Comparison of ENCODE assay signal across 9 cellular contexts in genomic region chr19:5827891-5828660, GRCh38. TPM values are rescaled to one million over a fixed set of nuclear protein-coding genes. Genes with fewer than 3 reads are reported as not detected.
DNase-seq lines count a peak whose midpoint lies in the region; ATAC-seq, FAIRE-seq and TF ChIP-seq lines count a peak whose summit lies in the region.
"Had no signal": no experiment of that assay in that cellular context is flagged by ENCODE, and none has a peak within 500 bp of the region (broad histone marks: within the 10 kb centered on the region; RNA-seq: fewer than 3 reads in every experiment).

No MANE protein-coding gene starts in this region.

- peaks cover 4% of the 10 kb centered on the region for H3K4me1 Mint-ChIP-seq in activated CD4-positive, alpha-beta memory T cell treated with anti-CD3 and anti-CD28 coated beads for 36 hours (ENCODE audit: low read depth)

- no peak for TF ChIP-seq CTCF in BE2C (IDR thresholded peaks at IDR 0.05; ENCODE audit: low read depth, low read length)

- peak overlapping the region; percentile 83 for H3K4me3 ChIP-seq in BE2C (ENCODE audit: low read depth, low read length)

- no peaks in the 10 kb centered on the region for H3K36me3 ChIP-seq in BE2C

- CTCF ChIA-PET in activated CD4-positive, alpha-beta memory T cell treated with anti-CD3 and anti-CD28 coated beads for 36 hours (lab: Charles Lee) = interaction anchor here (0.8 to 3.8 kb wide), 11 partner anchors 15 to 194 kb away, joined by 3 to 70 read pairs (median 4); partner anchors contain the start of genes NDUFA11, NRTN and RPL36

- intact Hi-C loops in activated CD4-positive, alpha-beta memory T cell treated with anti-CD3 and anti-CD28 coated beads for 36 hours (cut with micrococcal nuclease) = loop anchor here (1.0 to 5.0 kb wide), 4 partner anchors 23 to 124 kb away; partner anchors contain the start of genes CATSPERD, DUS3L, LONP1 and NRTN

- H3K36me3 Mint-ChIP-seq in activated CD4-positive, alpha-beta memory T cell treated with anti-CD3 and anti-CD28 coated beads for 36 hours = peaks cover 2% of the 10 kb centered on the region

- no peaks in the 10 kb centered on the region for H3K27me3 ChIP-seq in BE2C

- POLR2A ChIA-PET in activated CD4-positive, alpha-beta memory T cell treated with anti-CD3 and anti-CD28 coated beads for 36 hours (lab: Charles Lee) = interaction anchor here (0.7 to 2.7 kb wide), 16 partner anchors 24 to 283 kb away, joined by 3 to 36 read pairs (median 4); partner anchors contain the start of genes CATSPERD, DUS3L, LONP1 and NDUFA11

- peaks cover 12% of the 10 kb centered on the region for H3K4me1 ChIP-seq in BE2C

- peak; percentile 95 for FAIRE-seq in GM19239 (lab: Jason Lieb, UNC)

- H3K27ac Mint-ChIP-seq in activated CD4-positive, alpha-beta memory T cell treated with anti-CD3 and anti-CD28 coated beads for 36 hours = peak overlapping the region; percentile 97

- peak; percentile 97 for DNase-seq in BE2C
- peak; percentile 96 for DNase-seq in GM19239 (ENCODE audit: insufficient read length, low spot score)
- peak; percentile 51 to 94 for DNase-seq in NCI-H526 (lab: John Stamatoyannopoulos, UW)
- DNase-seq in activated CD4-positive, alpha-beta memory T cell treated with anti-CD3 and anti-CD28 coated beads for 36 hours = peak; percentile 97
- peak; percentile 92 for DNase-seq in effector CD8-positive, alpha-beta T cell (lab: John Stamatoyannopoulos, UW)
- peak; percentile 76 for DNase-seq in medulla oblongata (ENCODE audit: extremely low spot score)
- peak; percentile 79 to 96 (median 91) for DNase-seq in stimulated activated CD4-positive, alpha-beta T cell treated with anti-CD3 and anti-CD28 coated beads, TNF-alpha, amount 100 ng/mL, for 1 hour (ENCODE audit: low read depth in 3 of 3, low spot score in 1 of 3)

- no peaks in the 10 kb centered on the region for H3K9me3 Mint-ChIP-seq in activated CD4-positive, alpha-beta memory T cell treated with anti-CD3 and anti-CD28 coated beads for 36 hours

- peak; percentile 56 for ATAC-seq in HG03378 (IDR thresholded peaks at IDR 0.05; ENCODE audit: unreplicated experiment)

- H3K9me3 ChIP-seq in BE2C = no peaks in the 10 kb centered on the region

- no peaks in the 10 kb centered on the region for H3K27me3 Mint-ChIP-seq in activated CD4-positive, alpha-beta memory T cell treated with anti-CD3 and anti-CD28 coated beads for 36 hours

- H3K4me3 Mint-ChIP-seq in activated CD4-positive, alpha-beta memory T cell treated with anti-CD3 and anti-CD28 coated beads for 36 hours = peak overlapping the region; percentile 98

RNA-seq across cellular contexts. Expression of gene FUT6, which starts 11.4 kb away (rescaled TPM):
- polyA plus RNA-seq in BE2C (2012; ENCODE audit: insufficient read depth, insufficient read length, low read depth) = not detected
- total RNA-seq in activated CD4-positive, alpha-beta memory T cell treated with anti-CD3 and anti-CD28 coated beads for 36 hours = not detected
- total RNA-seq: M059J had no signal

RNA-seq across cellular contexts. Expression of gene FUT3, which starts 23.2 kb away (rescaled TPM):
- polyA plus RNA-seq in BE2C (2012; ENCODE audit: insufficient read depth, insufficient read length, low read depth) = not detected
- not detected for total RNA-seq in activated CD4-positive, alpha-beta memory T cell treated with anti-CD3 and anti-CD28 coated beads for 36 hours
- total RNA-seq: M059J had no signal

RNA-seq across cellular contexts. Expression of gene NRTN, which starts 23.2 kb away (rescaled TPM):
- 4.5 TPM for polyA plus RNA-seq in BE2C (2012; ENCODE audit: insufficient read depth, insufficient read length, low read depth)
- total RNA-seq in activated CD4-positive, alpha-beta memory T cell treated with anti-CD3 and anti-CD28 coated beads for 36 hours = under 1 TPM; 0.22 to 0.97 TPM

RNA-seq across cellular contexts. Expression of gene DUS3L, which starts 37.1 kb away (rescaled TPM):
- 184 TPM for polyA plus RNA-seq in BE2C (2012; ENCODE audit: insufficient read depth, insufficient read length, low read depth)
- total RNA-seq in activated CD4-positive, alpha-beta memory T cell treated with anti-CD3 and anti-CD28 coated beads for 36 hours = 10 to 100 TPM; 41.9 to 44.4 TPM

RNA-seq across cellular contexts. Expression of gene FUT5, which starts 42.3 kb away (rescaled TPM):
- not detected for polyA plus RNA-seq in BE2C (2012; ENCODE audit: insufficient read depth, insufficient read length, low read depth)
- under 1 TPM; 0.15 to 0.24 TPM for total RNA-seq in activated CD4-positive, alpha-beta memory T cell treated with anti-CD3 and anti-CD28 coated beads for 36 hours
- total RNA-seq: M059J had no signal

Comparison
In these comparisons a context has a peak if more than half of its experiments do, and no peak if none do; other contexts are left out.
1. Peak in every context shown above with its lines: DNase-seq, ATAC-seq and H3K4me3 ChIP-seq.